ENCODE assay signal across 8 cellular contexts in the genomic region with DNA sequence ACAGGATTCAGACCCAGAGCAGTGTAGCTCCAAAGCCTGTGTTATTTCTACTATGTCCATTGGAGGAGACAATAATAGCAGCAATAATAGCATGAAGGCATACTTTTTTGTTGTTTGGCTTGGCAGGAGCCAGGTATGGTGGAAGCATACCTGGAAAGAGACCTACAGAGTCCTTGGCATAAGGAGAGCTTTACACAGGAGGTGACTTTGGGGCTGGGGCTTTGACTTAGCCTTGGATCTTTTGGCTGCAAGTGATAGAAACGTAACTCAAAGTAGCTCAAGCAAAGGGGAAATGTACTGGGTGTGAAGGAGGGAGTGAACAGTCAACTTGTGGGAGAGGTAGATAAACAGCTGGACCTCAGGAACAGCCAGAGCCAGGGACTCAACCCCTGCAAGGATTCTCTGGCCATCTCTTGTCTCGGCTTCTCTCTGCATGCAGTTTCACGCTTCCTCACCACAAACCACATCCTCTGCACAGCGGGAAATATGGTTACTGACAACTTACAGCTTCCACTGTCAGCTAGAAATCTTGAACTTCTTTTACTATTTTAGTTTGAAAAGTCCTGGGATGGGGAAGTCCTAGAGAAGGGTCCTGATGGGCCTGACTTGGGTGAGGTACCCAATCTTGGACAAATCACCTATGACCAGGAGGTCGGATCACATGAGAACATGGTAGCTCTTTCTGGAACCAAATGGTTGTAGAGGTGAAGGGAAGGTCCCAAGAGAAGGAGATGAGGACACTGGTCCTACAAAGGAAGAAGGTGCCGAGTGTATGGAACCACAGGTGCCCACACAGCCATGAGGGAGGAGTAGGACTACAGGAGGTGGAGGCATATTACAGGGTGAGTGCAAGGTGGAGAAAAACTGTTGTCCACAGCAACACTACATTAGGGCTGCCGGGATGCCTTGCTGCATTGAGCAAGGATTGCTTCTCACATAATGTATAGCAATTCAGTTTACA. TPM values are rescaled to one million over a fixed set of nuclear protein-coding genes. Genes with fewer than 3 reads are reported as not detected.
DNase-seq lines count a peak whose midpoint lies in the region; ATAC-seq and TF ChIP-seq lines count a peak whose summit lies in the region.

No MANE protein-coding gene starts in this region.

- H3K27me3 ChIP-seq in ACC112 (ENCODE audit: insufficient read depth, low read length) (peaks cover 18% of the 10 kb centered on the region), neutrophil (peaks cover 38% of the 10 kb centered on the region), upper lobe of right lung (no peaks in the 10 kb centered on the region), neural progenitor cell (no peaks in the 10 kb centered on the region)

- no peak overlapping the region for H3K4me3 ChIP-seq in ACC112 (ENCODE audit: low read depth, low read length)
- H3K4me3 ChIP-seq in neutrophil (ENCODE audit: low read depth in 1 of 2, low read length in 1 of 2), result peak overlapping the region; percentile 31 to 44
- H3K4me3 ChIP-seq in upper lobe of right lung, result peak overlapping the region; percentile 4
- H3K4me3 ChIP-seq in neural progenitor cell, result no peak overlapping the region

- H3K4me1 ChIP-seq in ACC112 (ENCODE audit: control insufficient read depth, insufficient read depth, low read length, unreplicated experiment), result peaks cover 28% of the 10 kb centered on the region
- H3K4me1 ChIP-seq in neutrophil (ENCODE audit: control insufficient read depth in 1 of 2, insufficient read depth in 1 of 2, low read depth in 1 of 2, low read length in 1 of 2), result peaks cover 43 to 47% of the 10 kb centered on the region in 2 experiments
- H3K4me1 ChIP-seq in upper lobe of right lung, result peaks cover 23% of the 10 kb centered on the region
- no peaks in the 10 kb centered on the region for H3K4me1 ChIP-seq in neural progenitor cell

- H3K4me3 Mint-ChIP-seq in neural progenitor cell, result no peak overlapping the region

- H2AFZ ChIP-seq in ACC112 (ENCODE audit: low read length, unreplicated experiment) (no peak overlapping the region), neural progenitor cell (replicated peaks) (no peak overlapping the region)

- peaks cover 9% of the 10 kb centered on the region for H3K4me1 Mint-ChIP-seq in neural progenitor cell

- no peak overlapping the region for H3K4me2 ChIP-seq in neural progenitor cell

- intact Hi-C loops in upper lobe of right lung (cut with DNase I), result no loop called here

- H3K27ac ChIP-seq in ACC112 (ENCODE audit: low read depth, low read length) (peak overlapping the region; percentile 28; the same call in 1 of the 2 replicates), neutrophil (peak overlapping the region; percentile 92), upper lobe of right lung (peak overlapping the region; percentile 82), neural progenitor cell (no peak overlapping the region)

- H3K79me2 ChIP-seq in ACC112 (ENCODE audit: control insufficient read depth, insufficient read depth, low read length, unreplicated experiment) (no peaks in the 10 kb centered on the region), neural progenitor cell (ENCODE audit: low read depth) (no peaks in the 10 kb centered on the region)

- peaks cover 5% of the 10 kb centered on the region for H3K27me3 Mint-ChIP-seq in neural progenitor cell (ENCODE audit: insufficient read depth, low read depth)

- peak; percentile 80 for ATAC-seq in GM19351 (IDR thresholded peaks at IDR 0.05; ENCODE audit: unreplicated experiment)
- peak; percentile 85 for ATAC-seq in HG03460 (IDR thresholded peaks at IDR 0.05; ENCODE audit: unreplicated experiment)
- ATAC-seq in upper lobe of right lung, result peak; percentile 67

- H3K9me3 ChIP-seq in neutrophil, result no peaks in the 10 kb centered on the region
- H3K9me3 ChIP-seq in upper lobe of right lung, result no peaks in the 10 kb centered on the region
- H3K9me3 ChIP-seq in neural progenitor cell (ENCODE audit: low read depth), result no peaks in the 10 kb centered on the region

- H3K27ac Mint-ChIP-seq in neural progenitor cell, result no peak overlapping the region

- H3K9me3 Mint-ChIP-seq in neural progenitor cell, result peaks cover 3% of the 10 kb centered on the region

- no peaks in the 10 kb centered on the region for H4K20me1 ChIP-seq in neural progenitor cell (ENCODE audit: low read depth)

- H3F3A ChIP-seq in neural progenitor cell (ENCODE audit: low read depth), result no peaks in the 10 kb centered on the region

- TF ChIP-seq CTCF in neutrophil (IDR thresholded peaks at IDR 0.05), result no peak
- TF ChIP-seq CTCF in upper lobe of right lung (IDR thresholded peaks at IDR 0.05), result no peak
- TF ChIP-seq CTCF in neural progenitor cell (IDR thresholded peaks at IDR 0.05), result no peak

- H3K36me3 Mint-ChIP-seq in neural progenitor cell, result peaks cover 6% of the 10 kb centered on the region

- H3K36me3 ChIP-seq in ACC112 (ENCODE audit: insufficient read depth, low read length) (no peaks in the 10 kb centered on the region), neutrophil (no peaks in the 10 kb centered on the region), upper lobe of right lung (no peaks in the 10 kb centered on the region), neural progenitor cell (no peaks in the 10 kb centered on the region)

- no peak overlapping the region for H3K9ac ChIP-seq in neural progenitor cell

- DNase-seq in UCSD-AML1 (lab: John Stamatoyannopoulos, UW; ENCODE audit: unreplicated experiment) (peak; percentile 80), upper lobe of right lung (no peak), neural progenitor cell (ENCODE audit: low spot score) (no peak)
- peak; percentile 80 for DNase-seq in central memory CD4-positive, alpha-beta T cell

RNA-seq across cellular contexts. Expression of a gene that starts 47.0 kb away (rescaled TPM):
- total RNA-seq in upper lobe of right lung, result 72.0 TPM
- 86.8 and 138 TPM in 2 replicates for total RNA-seq in neural progenitor cell (ENCODE audit: low replicate concordance)

Comparison
In these comparisons a context has a peak if more than half of its experiments do, and no peak if none do; other contexts are left out.
1. H3K4me3 ChIP-seq: peak in neutrophil (2 of 2) and upper lobe of right lung (single experiment); none in ACC112 (single experiment) and neural progenitor cell (single experiment).
2. DNase-seq: peak in UCSD-AML1 (single experiment) and central memory CD4-positive, alpha-beta T cell (single experiment); none in upper lobe of right lung (single experiment) and neural progenitor cell (single experiment).
3. Peak in every context shown above with its lines, with median percentiles within 50 percentile points of each other: ATAC-seq.